ENCODE assay signal across 9 cellular contexts in genomic region chr15:64651573-64652260, GRCh38.
A peak's percentile ranks its signal among the peaks of the same experiment; 100 is the strongest.
DNase-seq lines count a peak whose midpoint lies in the region; ATAC-seq, FAIRE-seq and TF ChIP-seq lines count a peak whose summit lies in the region.
"Had no signal": no experiment of that assay in that cellular context is flagged by ENCODE, and none has a peak within 500 bp of the region (broad histone marks: within the 10 kb centered on the region; RNA-seq: fewer than 3 reads in every experiment).

No MANE protein-coding gene starts in this region.

- 29 to 46% (median 35%) methylated on average over 4 of the region's 4 CpGs for WGBS in small intestine, 3 donors

- H3K27me3 Mint-ChIP-seq in astrocyte (ENCODE audit: low read depth, unreplicated experiment): no peaks in the 10 kb centered on the region

- H3K36me3 Mint-ChIP-seq in astrocyte (ENCODE audit: low read depth, unreplicated experiment): peaks cover 6% of the 10 kb centered on the region

- peak overlapping the region; percentile 38; the same call in 1 of the 2 replicates for H3K9ac ChIP-seq in OCI-LY1 (ENCODE audit: low read length)
- H3K9ac ChIP-seq in astrocyte (ENCODE audit: low read length): no peak overlapping the region

- peak overlapping the region; percentile 77 for H3K27ac ChIP-seq in OCI-LY1 (ENCODE audit: low read depth, low read length, poor library complexity, severe bottlenecking)
- no peak overlapping the region for H3K27ac ChIP-seq in astrocyte (ENCODE audit: low read depth, low read length)
- H3K27ac ChIP-seq in small intestine (ENCODE audit: low read depth in 1 of 2, low read length in 1 of 2): peak overlapping the region; percentile 58

- H3K27ac Mint-ChIP-seq in astrocyte (ENCODE audit: unreplicated experiment): peak overlapping the region; percentile 64

- H3K4me1 ChIP-seq in OCI-LY1 (ENCODE audit: insufficient read depth, low read length, severe bottlenecking) (peaks cover 26% of the 10 kb centered on the region), astrocyte (ENCODE audit: insufficient read depth, low read length) (no peaks in the 10 kb centered on the region), small intestine (ENCODE audit: control insufficient read depth in 2 of 2, insufficient read depth in 1 of 2, low read depth in 1 of 2, low read length in 1 of 2) (peaks cover 0 to 2% of the 10 kb centered on the region in 2 donors)

- FAIRE-seq in astrocyte (lab: Jason Lieb, UNC) (no peak), small intestine (lab: Jason Lieb, UNC) (no peak)

- no peaks in the 10 kb centered on the region for H3K9me3 Mint-ChIP-seq in astrocyte (ENCODE audit: unreplicated experiment)

- ATAC-seq in GM18870 (IDR thresholded peaks at IDR 0.05; ENCODE audit: unreplicated experiment): peak; percentile 80
- peak; percentile 70 for ATAC-seq in HG02938 (IDR thresholded peaks at IDR 0.05; ENCODE audit: unreplicated experiment)

- no peak overlapping the region for H3K4me3 ChIP-seq in OCI-LY1 (ENCODE audit: low read depth, low read length, poor library complexity, severe bottlenecking)
- H3K4me3 ChIP-seq in astrocyte (ENCODE audit: insufficient read depth, low read depth, low read length): no peak overlapping the region
- H3K4me3 ChIP-seq in small intestine (ENCODE audit: low read depth in 1 of 2, low read length in 2 of 2): no peak overlapping the region

- H3K36me3 ChIP-seq in OCI-LY1 (ENCODE audit: insufficient read depth, low read length): no peaks in the 10 kb centered on the region
- no peaks in the 10 kb centered on the region for H3K36me3 ChIP-seq in astrocyte (ENCODE audit: insufficient read depth, low read length)
- H3K36me3 ChIP-seq in small intestine (ENCODE audit: control insufficient read depth in 2 of 2, insufficient read depth in 2 of 2, low read length in 2 of 2): no peaks in the 10 kb centered on the region

- H3K9me3 ChIP-seq in OCI-LY1 (ENCODE audit: low read length): no peaks in the 10 kb centered on the region
- no peaks in the 10 kb centered on the region for H3K9me3 ChIP-seq in astrocyte (ENCODE audit: insufficient read depth, low read depth, low read length)
- no peaks in the 10 kb centered on the region for H3K9me3 ChIP-seq in small intestine (ENCODE audit: control insufficient read depth, low read depth)

- H4K20me1 ChIP-seq in OCI-LY1 (ENCODE audit: insufficient read depth, low read length) (no peaks in the 10 kb centered on the region), astrocyte (ENCODE audit: insufficient read depth, low read length) (peaks cover 49% of the 10 kb centered on the region)

- no peaks in the 10 kb centered on the region for H3F3A ChIP-seq in OCI-LY1 (ENCODE audit: insufficient read depth, low read length)

- H3K4me1 Mint-ChIP-seq in astrocyte (ENCODE audit: low read depth, unreplicated experiment): peaks cover 6% of the 10 kb centered on the region

- H3K79me2 ChIP-seq in OCI-LY1 (ENCODE audit: insufficient read depth, low read length) (no peaks in the 10 kb centered on the region), astrocyte (ENCODE audit: insufficient read depth, low read length) (peaks cover 23% of the 10 kb centered on the region)

- H3K4me3 Mint-ChIP-seq in astrocyte (ENCODE audit: unreplicated experiment): no peak overlapping the region

- H3K9me2 ChIP-seq in OCI-LY1 (ENCODE audit: low read depth, low read length): no peaks in the 10 kb centered on the region

- H2AFZ ChIP-seq in OCI-LY1 (ENCODE audit: low read length): no peak overlapping the region
- H2AFZ ChIP-seq in astrocyte (ENCODE audit: low read depth, low read length): no peak overlapping the region

- no peak for TF ChIP-seq CTCF in OCI-LY1 (IDR thresholded peaks at IDR 0.05; ENCODE audit: low read length)
- no peak for TF ChIP-seq CTCF in astrocyte (IDR thresholded peaks at IDR 0.05; ENCODE audit: insufficient read depth, low read depth, low read length)

- DNase-seq in astrocyte (ENCODE audit: low read depth) (no peak), small intestine (peak; percentile 77), SIG-M5 treated with dmso at 0.1 percent for 504 hours (lab: John Stamatoyannopoulos, UW; ENCODE audit: unreplicated experiment) (no peak), retina (no peak), NCI-H446 treated with DMSO at 0.1 percent for 48 hours (lab: John Stamatoyannopoulos, UW) (no peak)
- DNase-seq: left cardiac atrium had no signal

- H3K27me3 ChIP-seq in OCI-LY1 (ENCODE audit: insufficient read depth, low read length) (no peaks in the 10 kb centered on the region), astrocyte (ENCODE audit: insufficient read depth, low read length) (no peaks in the 10 kb centered on the region), small intestine (ENCODE audit: control insufficient read depth in 2 of 2, insufficient read depth in 2 of 2, low read length in 2 of 2) (no peaks in the 10 kb centered on the region)

- H3K4me2 ChIP-seq in OCI-LY1 (ENCODE audit: low read length): peak overlapping the region; percentile 44; the same call in 1 of the 2 replicates
- no peak overlapping the region for H3K4me2 ChIP-seq in astrocyte (ENCODE audit: low read length)
